Comparison of ENCODE assay signal across 16 cellular contexts in the genomic region with DNA sequence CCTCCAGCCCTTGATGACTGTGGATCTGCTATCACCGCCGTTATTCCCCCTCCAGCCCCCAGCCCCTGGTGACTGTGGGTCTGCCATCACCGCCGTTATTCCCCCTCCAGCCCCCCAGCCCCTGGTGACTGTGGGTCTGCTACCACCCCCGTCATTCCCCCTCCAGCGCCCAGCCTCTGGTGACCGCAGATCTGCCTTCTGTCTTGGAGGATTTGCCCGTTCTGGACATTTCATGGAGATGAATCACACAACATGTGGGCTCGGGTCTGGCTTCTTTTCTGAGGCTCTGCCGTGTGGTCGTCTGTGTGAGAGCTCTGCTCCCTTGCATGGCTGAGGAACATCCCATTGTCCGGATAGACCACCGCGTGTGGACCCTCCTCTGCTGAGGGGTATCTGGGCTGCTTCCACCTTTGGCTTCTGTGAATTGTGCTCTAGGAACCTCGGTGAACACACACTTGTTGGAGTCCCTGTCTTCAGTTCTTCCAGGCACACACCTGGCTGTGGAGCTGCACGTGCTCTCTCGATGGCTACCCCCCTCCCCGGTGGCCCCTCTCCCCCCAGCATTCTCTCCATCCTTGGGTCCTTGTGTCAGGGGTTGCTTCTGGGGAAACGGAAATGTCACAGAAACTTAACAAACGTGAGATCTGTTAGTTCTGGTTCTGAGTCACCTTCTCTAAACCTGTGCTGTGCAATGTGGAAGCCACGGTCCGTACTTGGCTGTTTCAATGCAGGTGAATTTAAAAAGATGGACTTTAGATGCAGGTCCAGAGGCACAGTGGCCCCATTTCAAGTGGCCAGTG.
DNase-seq lines count a peak whose midpoint lies in the region; ATAC-seq and TF ChIP-seq lines count a peak whose summit lies in the region.
"Had no signal": no experiment of that assay in that cellular context is flagged by ENCODE, and none has a peak within 500 bp of the region (broad histone marks: within the 10 kb centered on the region; RNA-seq: fewer than 3 reads in every experiment).

No MANE protein-coding gene starts in this region.

- H3K4me2 ChIP-seq in SK-N-SH (peak overlapping the region; percentile 53), smooth muscle cell (peak overlapping the region; percentile 75)

- H3K27ac ChIP-seq in SK-N-SH (ENCODE audit: low read depth in 2 of 2, low read length in 1 of 2) (no peak overlapping the region), smooth muscle cell (ENCODE audit: low read depth) (peak overlapping the region; percentile 99)
- H3K27ac ChIP-seq: thoracic aorta, WERI-Rb-1 had no signal

- TF ChIP-seq EP300 in SK-N-SH (IDR thresholded peaks at IDR 0.05; ENCODE audit: borderline replicate concordance in 1 of 2, low read depth in 1 of 2, low read length in 1 of 2), result peak in 1 of 2 experiments; percentile 19; a peak in 1 of 4 replicates

- H3K36me3 ChIP-seq in SK-N-SH (replicated peaks in 1 of 2; ENCODE audit: control insufficient read depth in 1 of 2, insufficient read depth in 2 of 2, low read length in 1 of 2) (no peaks in the 10 kb centered on the region), smooth muscle cell (ENCODE audit: low read depth) (no peaks in the 10 kb centered on the region)
- H3K36me3 ChIP-seq: sigmoid colon, thoracic aorta, WERI-Rb-1 had no signal

- no peaks in the 10 kb centered on the region for H3K9me2 ChIP-seq in SK-N-SH

- H3K9me3 ChIP-seq in SK-N-SH, result no peaks in the 10 kb centered on the region
- no peaks in the 10 kb centered on the region for H3K9me3 ChIP-seq in smooth muscle cell (replicated peaks; ENCODE audit: low read depth)
- H3K9me3 ChIP-seq: Caco-2, sigmoid colon, thoracic aorta had no signal

- H3F3A ChIP-seq in SK-N-SH (replicated peaks; ENCODE audit: insufficient read depth) (no peaks in the 10 kb centered on the region), smooth muscle cell (ENCODE audit: low read depth) (peaks cover 14% of the 10 kb centered on the region)

- no peaks in the 10 kb centered on the region for H4K20me1 ChIP-seq in SK-N-SH (ENCODE audit: insufficient read depth)
- H4K20me1 ChIP-seq in smooth muscle cell (ENCODE audit: low read depth), result no peaks in the 10 kb centered on the region

- WGBS in SK-N-SH (ENCODE audit: low lambda C conversion rate), result 23% methylated on average over 18 of the region's 22 CpGs
- 17% methylated on average over 21 of the region's 22 CpGs for WGBS in smooth muscle cell (ENCODE audit: low lambda C conversion rate)

- no peak overlapping the region for H3K9ac ChIP-seq in SK-N-SH
- H3K9ac ChIP-seq in smooth muscle cell (ENCODE audit: low read depth), result peak overlapping the region; percentile 88

- no peaks in the 10 kb centered on the region for H3K79me2 ChIP-seq in SK-N-SH (ENCODE audit: insufficient read depth)
- no peaks in the 10 kb centered on the region for H3K79me2 ChIP-seq in smooth muscle cell (ENCODE audit: low read depth)

- ATAC-seq in GM19452 (IDR thresholded peaks at IDR 0.05; ENCODE audit: unreplicated experiment), result no peak
- ATAC-seq: naive thymus-derived CD4-positive, alpha-beta T cell had no signal

- peaks cover 3 to 5% of the 10 kb centered on the region in 2 experiments; a peak in 2 of 4 replicates for H3K4me1 ChIP-seq in SK-N-SH (ENCODE audit: control insufficient read depth in 1 of 2, insufficient read depth in 2 of 2, low read depth in 1 of 2, low read length in 1 of 2)
- peaks cover 13% of the 10 kb centered on the region for H3K4me1 ChIP-seq in smooth muscle cell (ENCODE audit: low read depth)
- H3K4me1 ChIP-seq: Caco-2 had no signal

- CTCF ChIA-PET in SK-N-SH (lab: Yijun Ruan, JAX), result interaction anchor here (0.5 to 1.1 kb wide), 2 partner anchors 75 to 87 kb away, joined by 3 read pairs; no protein-coding TSS in a partner anchor

- POLR2A ChIA-PET in SK-N-SH (lab: Yijun Ruan, JAX), result no interaction called here

- DNase-seq in HCEC 1CT, result peak; percentile 46
- no peak for DNase-seq in SK-N-SH
- DNase-seq in foreskin fibroblast, result peak; percentile 68 to 83
- DNase-seq in smooth muscle cell (lab: John Stamatoyannopoulos, UW; ENCODE audit: unreplicated experiment), result peak; percentile 40
- no peak for DNase-seq in stimulated activated CD4-positive, alpha-beta T cell treated with anti-CD3 and anti-CD28 coated beads, Interleukin-4, amount 100 ng/mL, for 24 hours
- DNase-seq in NCI-H1048 (lab: John Stamatoyannopoulos, UW), result no peak
- DNase-seq: activated T-cell treated with anti-CD3 and anti-CD28 coated beads, Interleukin-2, amount 50 U/mL, for 24 hours; Caco-2; naive thymus-derived CD4-positive, alpha-beta T cell; NCI-H1092; NCI-H524 treated with DMSO at 0.1 percent for 48 hours; SHP77; sigmoid colon; WERI-Rb-1 had no signal

- no peak overlapping the region; the same call in 1 of the 2 replicates for H2AFZ ChIP-seq in SK-N-SH (ENCODE audit: low read depth)
- H2AFZ ChIP-seq in smooth muscle cell (ENCODE audit: low read depth), result no peak overlapping the region

- TF ChIP-seq RAD21 in SK-N-SH (IDR thresholded peaks at IDR 0.05; ENCODE audit: low read length), result no peak

- H3K4me3 ChIP-seq in SK-N-SH (ENCODE audit: low read depth in 2 of 2, low read length in 1 of 2), result no peak overlapping the region
- H3K4me3 ChIP-seq in foreskin fibroblast (ENCODE audit: low read depth in 1 of 2, low read length in 2 of 2), result no peak overlapping the region
- no peak overlapping the region for H3K4me3 ChIP-seq in smooth muscle cell
- H3K4me3 ChIP-seq: sigmoid colon, thoracic aorta had no signal

- no peaks in the 10 kb centered on the region for H3K27me3 ChIP-seq in SK-N-SH (ENCODE audit: insufficient read depth)
- H3K27me3 ChIP-seq in smooth muscle cell (ENCODE audit: low read depth), result no peaks in the 10 kb centered on the region
- H3K27me3 ChIP-seq: sigmoid colon had no signal

- no peak for TF ChIP-seq CTCF in SK-N-SH (IDR thresholded peaks at IDR 0.05)
- TF ChIP-seq CTCF in foreskin fibroblast (IDR thresholded peaks at IDR 0.05; ENCODE audit: low read depth, low read length), result no peak
- TF ChIP-seq CTCF in smooth muscle cell (IDR thresholded peaks at IDR 0.05; ENCODE audit: borderline replicate concordance, insufficient read depth, poor library complexity, severe bottlenecking), result no peak

TF ChIP-seq in SK-N-SH, 30 proteins besides CTCF, POLR2A, EP300 and RAD21 (continues in another document):
- TF ChIP-seq JUND (IDR thresholded peaks at IDR 0.05), result peak; percentile 78
- TF ChIP-seq GATA2 (CRISPR knock-in tag; IDR thresholded peaks at IDR 0.05), result no peak
- no peak for TF ChIP-seq FOXJ3 (CRISPR knock-in tag; IDR thresholded peaks at IDR 0.05)
- no peak for TF ChIP-seq TAF1 (IDR thresholded peaks at IDR 0.05; ENCODE audit: borderline replicate concordance, low read depth, low read length)
- TF ChIP-seq ELF1 (IDR thresholded peaks at IDR 0.05), result no peak
- TF ChIP-seq RFX5 (IDR thresholded peaks at IDR 0.05; ENCODE audit: low read length), result no peak
- no peak for TF ChIP-seq FOXM1 (IDR thresholded peaks at IDR 0.05; ENCODE audit: low read depth)
- peak; percentile 30; the same call in 1 of the 2 replicates for TF ChIP-seq POLR2AphosphoS5 (IDR thresholded peaks at IDR 0.05; ENCODE audit: low read depth, low read length)
- TF ChIP-seq, protein P1, sequence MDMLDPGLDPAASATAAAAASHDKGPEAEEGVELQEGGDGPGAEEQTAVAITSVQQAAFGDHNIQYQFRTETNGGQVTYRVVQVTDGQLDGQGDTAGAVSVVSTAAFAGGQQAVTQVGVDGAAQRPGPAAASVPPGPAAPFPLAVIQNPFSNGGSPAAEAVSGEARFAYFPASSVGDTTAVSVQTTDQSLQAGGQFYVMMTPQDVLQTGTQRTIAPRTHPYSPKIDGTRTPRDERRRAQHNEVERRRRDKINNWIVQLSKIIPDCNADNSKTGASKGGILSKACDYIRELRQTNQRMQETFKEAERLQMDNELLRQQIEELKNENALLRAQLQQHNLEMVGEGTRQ (IDR thresholded peaks at IDR 0.05; ENCODE audit: borderline replicate concordance, low read depth, low read length), result no peak
- TF ChIP-seq, protein P2, sequence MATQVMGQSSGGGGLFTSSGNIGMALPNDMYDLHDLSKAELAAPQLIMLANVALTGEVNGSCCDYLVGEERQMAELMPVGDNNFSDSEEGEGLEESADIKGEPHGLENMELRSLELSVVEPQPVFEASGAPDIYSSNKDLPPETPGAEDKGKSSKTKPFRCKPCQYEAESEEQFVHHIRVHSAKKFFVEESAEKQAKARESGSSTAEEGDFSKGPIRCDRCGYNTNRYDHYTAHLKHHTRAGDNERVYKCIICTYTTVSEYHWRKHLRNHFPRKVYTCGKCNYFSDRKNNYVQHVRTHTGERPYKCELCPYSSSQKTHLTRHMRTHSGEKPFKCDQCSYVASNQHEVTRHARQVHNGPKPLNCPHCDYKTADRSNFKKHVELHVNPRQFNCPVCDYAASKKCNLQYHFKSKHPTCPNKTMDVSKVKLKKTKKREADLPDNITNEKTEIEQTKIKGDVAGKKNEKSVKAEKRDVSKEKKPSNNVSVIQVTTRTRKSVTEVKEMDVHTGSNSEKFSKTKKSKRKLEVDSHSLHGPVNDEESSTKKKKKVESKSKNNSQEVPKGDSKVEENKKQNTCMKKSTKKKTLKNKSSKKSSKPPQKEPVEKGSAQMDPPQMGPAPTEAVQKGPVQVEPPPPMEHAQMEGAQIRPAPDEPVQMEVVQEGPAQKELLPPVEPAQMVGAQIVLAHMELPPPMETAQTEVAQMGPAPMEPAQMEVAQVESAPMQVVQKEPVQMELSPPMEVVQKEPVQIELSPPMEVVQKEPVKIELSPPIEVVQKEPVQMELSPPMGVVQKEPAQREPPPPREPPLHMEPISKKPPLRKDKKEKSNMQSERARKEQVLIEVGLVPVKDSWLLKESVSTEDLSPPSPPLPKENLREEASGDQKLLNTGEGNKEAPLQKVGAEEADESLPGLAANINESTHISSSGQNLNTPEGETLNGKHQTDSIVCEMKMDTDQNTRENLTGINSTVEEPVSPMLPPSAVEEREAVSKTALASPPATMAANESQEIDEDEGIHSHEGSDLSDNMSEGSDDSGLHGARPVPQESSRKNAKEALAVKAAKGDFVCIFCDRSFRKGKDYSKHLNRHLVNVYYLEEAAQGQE (IDR thresholded peaks at IDR 0.05; ENCODE audit: low read depth, low read length), result no peak
- TF ChIP-seq CHD2 (IDR thresholded peaks at IDR 0.05; ENCODE audit: low read length, partially characterized antibody), result no peak
- TF ChIP-seq EZH2phosphoT487 (IDR thresholded peaks at IDR 0.05; ENCODE audit: borderline replicate concordance, low read depth), result no peak
- TF ChIP-seq SMC3 (IDR thresholded peaks at IDR 0.05; ENCODE audit: low read depth, low read length), result no peak
- no peak for TF ChIP-seq MEF2A (IDR thresholded peaks at IDR 0.05; ENCODE audit: borderline replicate concordance, low read depth)
- TF ChIP-seq SIN3A (IDR thresholded peaks at IDR 0.05; ENCODE audit: borderline replicate concordance, low read depth, low read length), result no peak
- peak; percentile 50; the same call in 1 of the 2 replicates for TF ChIP-seq NFIC (IDR thresholded peaks at IDR 0.05; ENCODE audit: borderline replicate concordance)
- peak; percentile 54; the same call in 1 of the 2 replicates for TF ChIP-seq TEAD4 (IDR thresholded peaks at IDR 0.05; ENCODE audit: borderline replicate concordance, insufficient read depth)
- no peak for TF ChIP-seq MXI1 (IDR thresholded peaks at IDR 0.05; ENCODE audit: low read depth, low read length)
- no peak for TF ChIP-seq RCOR1 (IDR thresholded peaks at IDR 0.05; ENCODE audit: low read length)

Comparison
In these comparisons a context has a peak if more than half of its experiments do, and no peak if none do; other contexts are left out.
1. DNase-seq: peak in HCEC 1CT (single experiment), foreskin fibroblast (2 of 2) and smooth muscle cell (single experiment); none in SK-N-SH (single experiment), stimulated activated CD4-positive, alpha-beta T cell treated with anti-CD3 and anti-CD28 coated beads, Interleukin-4, amount 100 ng/mL, for 24 hours (single experiment) and NCI-H1048 (single experiment).